Comparison of ENCODE assay signal across 14 cellular contexts in genomic region chr3:120460862-120461261, GRCh38.
"Had no signal": no experiment of that assay in that cellular context is flagged by ENCODE, and none has a peak within 500 bp of the region (broad histone marks: within the 10 kb centered on the region; RNA-seq: fewer than 3 reads in every experiment).

No MANE protein-coding gene starts in this region.

- DNase-seq: activated CD4-positive, CD25-positive, alpha-beta regulatory T cell treated with anti-CD3 and anti-CD28 coated beads, Interleukin-2, amount 50 U/mL, for 72 hours; activated naive CD4-positive, alpha-beta T cell treated with anti-CD3 and anti-CD28 coated beads for 36 hours; activated naive CD8-positive, alpha-beta T cell treated with anti-CD3 and anti-CD28 coated beads, Interleukin-2, amount 50 U/mL, for 24 hours; aorta; left lung; mammary epithelial cell; psoas muscle; right lobe of liver; stimulated activated CD4-positive, alpha-beta T cell treated with anti-CD3 and anti-CD28 coated beads, Interleukin-1b, Interleukin-23, amount 100 ng/mL, for 48 hours; stimulated activated naive CD8-positive, alpha-beta T cell treated with anti-CD3 and anti-CD28 coated beads, Interleukin-15, amount 100 ng/mL, for 72 hours; testis had no signal

- H3K4me1 Mint-ChIP-seq: activated naive CD8-positive, alpha-beta T cell treated with anti-CD3 and anti-CD28 coated beads, Interleukin-2, amount 50 U/mL, for 24 hours; activated T-helper 17 cell treated with anti-CD3 and anti-CD28 coated beads, Interleukin-2, amount 50 U/mL, for 72 hours had no signal

- H3K9me3 Mint-ChIP-seq: activated naive CD4-positive, alpha-beta T cell treated with anti-CD3 and anti-CD28 coated beads for 36 hours; activated naive CD8-positive, alpha-beta T cell treated with anti-CD3 and anti-CD28 coated beads, Interleukin-2, amount 50 U/mL, for 24 hours; activated T-helper 17 cell treated with anti-CD3 and anti-CD28 coated beads, Interleukin-2, amount 50 U/mL, for 72 hours; natural killer cell treated with Interleukin-12 subunit alpha and Interleukin-12 subunit beta and Interleukin-15 and Interleukin-18, amount 100 ng/mL, for 72 hours; stimulated activated naive CD8-positive, alpha-beta T cell treated with anti-CD3 and anti-CD28 coated beads, Interleukin-15, amount 100 ng/mL, for 72 hours had no signal

- H3K4me3 Mint-ChIP-seq: activated naive CD4-positive, alpha-beta T cell treated with anti-CD3 and anti-CD28 coated beads for 36 hours; activated naive CD8-positive, alpha-beta T cell treated with anti-CD3 and anti-CD28 coated beads, Interleukin-2, amount 50 U/mL, for 24 hours; activated T-helper 17 cell treated with anti-CD3 and anti-CD28 coated beads, Interleukin-2, amount 50 U/mL, for 72 hours; natural killer cell treated with Interleukin-12 subunit alpha and Interleukin-12 subunit beta and Interleukin-15 and Interleukin-18, amount 100 ng/mL, for 72 hours; stimulated activated naive CD8-positive, alpha-beta T cell treated with anti-CD3 and anti-CD28 coated beads, Interleukin-15, amount 100 ng/mL, for 72 hours had no signal

- H3K27ac Mint-ChIP-seq: activated naive CD4-positive, alpha-beta T cell treated with anti-CD3 and anti-CD28 coated beads for 36 hours; activated naive CD8-positive, alpha-beta T cell treated with anti-CD3 and anti-CD28 coated beads, Interleukin-2, amount 50 U/mL, for 24 hours; activated T-helper 17 cell treated with anti-CD3 and anti-CD28 coated beads, Interleukin-2, amount 50 U/mL, for 72 hours; natural killer cell treated with Interleukin-12 subunit alpha and Interleukin-12 subunit beta and Interleukin-15 and Interleukin-18, amount 100 ng/mL, for 72 hours; stimulated activated naive CD8-positive, alpha-beta T cell treated with anti-CD3 and anti-CD28 coated beads, Interleukin-15, amount 100 ng/mL, for 72 hours had no signal

- H3K36me3 ChIP-seq: left lung, right lobe of liver had no signal

- ATAC-seq: activated naive CD8-positive, alpha-beta T cell treated with anti-CD3 and anti-CD28 coated beads, Interleukin-2, amount 50 U/mL, for 24 hours; activated T-helper 17 cell treated with anti-CD3 and anti-CD28 coated beads, Interleukin-2, amount 50 U/mL, for 72 hours; left lung; natural killer cell treated with Interleukin-12 subunit alpha and Interleukin-12 subunit beta and Interleukin-15 and Interleukin-18, amount 100 ng/mL, for 72 hours; psoas muscle; right lobe of liver; stimulated activated naive CD8-positive, alpha-beta T cell treated with anti-CD3 and anti-CD28 coated beads, Interleukin-15, amount 100 ng/mL, for 72 hours had no signal

- H3K27ac ChIP-seq: hepatocyte, left lung, psoas muscle, right lobe of liver, testis had no signal

- H3K9me3 ChIP-seq: left lung, psoas muscle, right lobe of liver, testis had no signal

- H3K27me3 ChIP-seq: hepatocyte, left lung, right lobe of liver, testis had no signal

- H3K4me3 ChIP-seq: hepatocyte, left lung, psoas muscle, right lobe of liver, testis had no signal

- H3K4me2 ChIP-seq: hepatocyte had no signal

- H2AFZ ChIP-seq: hepatocyte had no signal

- H3K36me3 Mint-ChIP-seq: natural killer cell treated with Interleukin-12 subunit alpha and Interleukin-12 subunit beta and Interleukin-15 and Interleukin-18, amount 100 ng/mL, for 72 hours had no signal

- H3K4me1 ChIP-seq: left lung, psoas muscle, right lobe of liver had no signal

- H3K79me2 ChIP-seq: hepatocyte had no signal
